17 cellular contexts compared by ENCODE assay signal in genomic region chr2:133495226-133495625, GRCh38.
"Had no signal": no experiment of that assay in that cellular context is flagged by ENCODE, and none has a peak within 500 bp of the region (broad histone marks: within the 10 kb centered on the region; RNA-seq: fewer than 3 reads in every experiment).

No MANE protein-coding gene starts in this region.

- H3K4me1 ChIP-seq: breast epithelium, spleen had no signal

- H3K4me3 ChIP-seq: breast epithelium, esophagus squamous epithelium, heart right ventricle, ovary, SJSA1, spleen, upper lobe of left lung had no signal

- H3K36me3 Mint-ChIP-seq: activated naive CD8-positive, alpha-beta T cell treated with anti-CD3 and anti-CD28 coated beads for 36 hours; memory B cell; stimulated activated memory B cell treated with anti-CD40 and anti-IgM and Interleukin-4, amounts not matched to agents 10 μg/mL and 1 μg/mL and 100 μg/mL, for 72 hours had no signal

- H3K9me3 Mint-ChIP-seq: neural crest cell had no signal

- H3K4me1 Mint-ChIP-seq: activated naive CD8-positive, alpha-beta T cell treated with anti-CD3 and anti-CD28 coated beads for 36 hours; stimulated activated memory B cell treated with anti-CD40 and anti-IgM and Interleukin-4, amounts not matched to agents 10 μg/mL and 1 μg/mL and 100 μg/mL, for 72 hours had no signal

- H3K4me3 Mint-ChIP-seq: activated naive CD8-positive, alpha-beta T cell treated with anti-CD3 and anti-CD28 coated beads for 36 hours; memory B cell; neural crest cell; stimulated activated memory B cell treated with anti-CD40 and anti-IgM and Interleukin-4, amounts not matched to agents 10 μg/mL and 1 μg/mL and 100 μg/mL, for 72 hours had no signal

- H3K9me3 ChIP-seq: breast epithelium, esophagus squamous epithelium, heart right ventricle, ovary, SJSA1, spleen, upper lobe of left lung had no signal

- H3K27me3 ChIP-seq: breast epithelium, esophagus squamous epithelium, heart right ventricle, ovary, SJSA1, spleen, upper lobe of left lung had no signal

- DNase-seq: activated CD4-positive, alpha-beta T cell treated with anti-CD3 and anti-CD28 coated beads, Interleukin-2, amount 50 U/mL, for 4 hours; activated CD4-positive, CD25-positive, alpha-beta regulatory T cell treated with anti-CD3 and anti-CD28 coated beads, Interleukin-2, amount 50 U/mL, for 72 hours; activated gamma-delta T cell; activated naive CD8-positive, alpha-beta T cell treated with anti-CD3 and anti-CD28 coated beads for 36 hours; activated T-cell treated with anti-CD3 and anti-CD28 coated beads, Interleukin-2, amount 50 U/mL, for 48 hours; esophagus squamous epithelium; foreskin fibroblast; heart right ventricle; ovary; spleen; stimulated activated CD4-positive, alpha-beta T cell treated with anti-CD3 and anti-CD28 coated beads, Interleukin-1b, Interleukin-23, amount 100 ng/mL, for 48 hours; upper lobe of left lung had no signal

- H3K36me3 ChIP-seq: breast epithelium, esophagus squamous epithelium, heart right ventricle, ovary, SJSA1, spleen, upper lobe of left lung had no signal

- H3K27ac ChIP-seq: esophagus squamous epithelium, heart right ventricle, ovary, SJSA1, spleen, upper lobe of left lung had no signal

- H3K27ac Mint-ChIP-seq: activated naive CD8-positive, alpha-beta T cell treated with anti-CD3 and anti-CD28 coated beads for 36 hours; memory B cell; stimulated activated memory B cell treated with anti-CD40 and anti-IgM and Interleukin-4, amounts not matched to agents 10 μg/mL and 1 μg/mL and 100 μg/mL, for 72 hours had no signal

- ATAC-seq: stimulated activated memory B cell treated with anti-CD40 and anti-IgM and Interleukin-4, amounts not matched to agents 10 μg/mL and 1 μg/mL and 100 μg/mL, for 72 hours had no signal
